9 cellular contexts compared by ENCODE assay signal in the genomic region with DNA sequence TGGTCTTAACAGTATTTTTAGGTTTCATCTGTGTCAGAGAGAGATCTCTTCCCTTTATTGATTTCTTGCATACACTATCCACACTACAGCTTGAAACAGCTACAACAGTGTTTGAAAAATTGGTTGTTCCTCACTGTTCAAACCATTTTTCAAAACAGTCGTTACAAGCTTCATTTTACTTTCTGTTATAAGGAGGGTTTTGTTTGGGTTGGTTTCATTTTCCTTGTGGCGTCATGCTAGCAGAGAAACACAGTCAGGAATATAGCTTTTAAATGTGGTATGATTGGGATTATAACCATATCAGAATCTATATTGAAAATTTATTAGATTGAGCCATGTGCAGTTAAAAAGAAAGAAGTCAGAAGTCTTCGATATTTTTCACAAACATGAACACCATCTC.
DNase-seq lines count a peak whose midpoint lies in the region; ATAC-seq and TF ChIP-seq lines count a peak whose summit lies in the region.
"Had no signal": no experiment of that assay in that cellular context is flagged by ENCODE, and none has a peak within 500 bp of the region (broad histone marks: within the 10 kb centered on the region; RNA-seq: fewer than 3 reads in every experiment).

No MANE protein-coding gene starts in this region.

- H3K27ac ChIP-seq in tibial artery = peak overlapping the region; percentile 13 to 58
- H3K27ac ChIP-seq: C4-2B had no signal

- peaks cover 0 to 30% (median 8%) of the 10 kb centered on the region in 4 donors for H3K4me1 ChIP-seq in tibial artery

- no peaks in the 10 kb centered on the region for H3K27me3 ChIP-seq in tibial artery

- peak overlapping the region; percentile 69 for H3K4me3 Mint-ChIP-seq in activated CD8-positive, alpha-beta memory T cell treated with anti-CD3 and anti-CD28 coated beads, Interleukin-2, amount 10 ng/mL, durations not matched to agents 7 days and 5 days

- peak overlapping the region; percentile 82 for H3K27ac Mint-ChIP-seq in activated CD8-positive, alpha-beta memory T cell treated with anti-CD3 and anti-CD28 coated beads, Interleukin-2, amount 10 ng/mL, durations not matched to agents 7 days and 5 days

- peak; percentile 72 for ATAC-seq in activated CD8-positive, alpha-beta memory T cell treated with anti-CD3 and anti-CD28 coated beads, Interleukin-2, amount 10 ng/mL, durations not matched to agents 7 days and 5 days

- H3K9me3 ChIP-seq in tibial artery = no peaks in the 10 kb centered on the region

- no peaks in the 10 kb centered on the region for H3K9me3 Mint-ChIP-seq in activated CD8-positive, alpha-beta memory T cell treated with anti-CD3 and anti-CD28 coated beads, Interleukin-2, amount 10 ng/mL, durations not matched to agents 7 days and 5 days (ENCODE audit: low read depth)

- peak overlapping the region; percentile 11 to 14 for H3K4me3 ChIP-seq in tibial artery

- DNase-seq in activated CD8-positive, alpha-beta memory T cell treated with anti-CD3 and anti-CD28 coated beads, Interleukin-2, amount 10 ng/mL, durations not matched to agents 7 days and 5 days = no peak
- no peak for DNase-seq in activated CD8-positive, alpha-beta memory T cell treated with anti-CD3 and anti-CD28 coated beads, Interleukin-2, amount 50 U/mL, for 4 hours
- DNase-seq in OCI-M1 (lab: John Stamatoyannopoulos, UW) (peak; percentile 71), kidney glomerular epithelial cell (lab: John Stamatoyannopoulos, UW) (peak; percentile 26), tibial artery (no peak), activated gamma-delta T cell treated with Interleukin-2 at 50 U/mL for 16 hours (no peak), NCI-H345 (lab: John Stamatoyannopoulos, UW) (no peak), NCI-H2171 treated with DMSO at 0.1 percent for 48 hours (lab: John Stamatoyannopoulos, UW) (no peak)

- CTCF ChIA-PET in activated CD8-positive, alpha-beta memory T cell treated with anti-CD3 and anti-CD28 coated beads, Interleukin-2, amount 10 ng/mL, durations not matched to agents 7 days and 5 days (lab: Charles Lee) = no interaction called here

- peaks cover 3% of the 10 kb centered on the region for H3K36me3 Mint-ChIP-seq in activated CD8-positive, alpha-beta memory T cell treated with anti-CD3 and anti-CD28 coated beads, Interleukin-2, amount 10 ng/mL, durations not matched to agents 7 days and 5 days

- peaks cover 35% of the 10 kb centered on the region for H3K4me1 Mint-ChIP-seq in activated CD8-positive, alpha-beta memory T cell treated with anti-CD3 and anti-CD28 coated beads, Interleukin-2, amount 10 ng/mL, durations not matched to agents 7 days and 5 days

- no peaks in the 10 kb centered on the region for H3K27me3 Mint-ChIP-seq in activated CD8-positive, alpha-beta memory T cell treated with anti-CD3 and anti-CD28 coated beads, Interleukin-2, amount 10 ng/mL, durations not matched to agents 7 days and 5 days

- intact Hi-C loops in tibial artery (cut with DNase I; ENCODE audit: low total_unique reads) = no loop called here

- no peaks in the 10 kb centered on the region for H3K36me3 ChIP-seq in tibial artery

- TF ChIP-seq CTCF in tibial artery (IDR thresholded peaks at IDR 0.05) = no peak

Comparison
In these comparisons a context has a peak if more than half of its experiments do, and no peak if none do; other contexts are left out.
1. DNase-seq: peak in OCI-M1 (single experiment) and kidney glomerular epithelial cell (single experiment); none in activated CD8-positive, alpha-beta memory T cell treated with anti-CD3 and anti-CD28 coated beads, Interleukin-2, amount 10 ng/mL, durations not matched to agents 7 days and 5 days (single experiment), activated CD8-positive, alpha-beta memory T cell treated with anti-CD3 and anti-CD28 coated beads, Interleukin-2, amount 50 U/mL, for 4 hours (single experiment), tibial artery (0 of 2), activated gamma-delta T cell treated with Interleukin-2 at 50 U/mL for 16 hours (single experiment), NCI-H345 (single experiment) and NCI-H2171 treated with DMSO at 0.1 percent for 48 hours (single experiment).